ENCODE assay signal across 8 cellular contexts in genomic region chr22:19361501-19362103, GRCh38.
DNase-seq lines count a peak whose midpoint lies in the region; ATAC-seq lines count a peak whose summit lies in the region.

No MANE protein-coding gene starts in this region.

- peak overlapping the region; percentile 75 for H3K4me3 Mint-ChIP-seq in memory B cell

- H3K27ac ChIP-seq in caudate nucleus (ENCODE audit: low read depth, low read length) = no peak overlapping the region

- no peaks in the 10 kb centered on the region for H3K27me3 Mint-ChIP-seq in memory B cell

- peak overlapping the region; percentile 98 for H3K27ac Mint-ChIP-seq in memory B cell

- peaks cover 44% of the 10 kb centered on the region for H3K4me1 Mint-ChIP-seq in memory B cell

- peak; percentile 72 for ATAC-seq in GM18499 (IDR thresholded peaks at IDR 0.05; ENCODE audit: insufficient read depth, unreplicated experiment)
- ATAC-seq in GM21723 (IDR thresholded peaks at IDR 0.05; ENCODE audit: unreplicated experiment) = peak; percentile 80
- peak; percentile 97 for ATAC-seq in memory B cell (ENCODE audit: low read depth)

- peaks cover 38% of the 10 kb centered on the region for H3K36me3 Mint-ChIP-seq in memory B cell

- peaks cover 4% of the 10 kb centered on the region for H3K9me3 Mint-ChIP-seq in memory B cell

- DNase-seq in HK-2 (ENCODE audit: unreplicated experiment) = peak; percentile 34
- DNase-seq in memory B cell (ENCODE audit: low spot score in 2 of 2) = peak; percentile 53 to 75
- DNase-seq in C1 segment of cervical spinal cord (lab: John Stamatoyannopoulos, UW) = no peak
- DNase-seq in NCI-H2196 treated with DMSO at 0.1 percent for 48 hours (lab: John Stamatoyannopoulos, UW; ENCODE audit: unreplicated experiment) = no peak
- no peak for DNase-seq in cerebellar cortex (ENCODE audit: low spot score)
- no peak for DNase-seq in caudate nucleus (lab: John Stamatoyannopoulos, UW)

Comparison
In these comparisons a context has a peak if more than half of its experiments do, and no peak if none do; other contexts are left out.
1. DNase-seq: peak in HK-2 (single experiment) and memory B cell (2 of 2); none in C1 segment of cervical spinal cord (0 of 14), NCI-H2196 treated with DMSO at 0.1 percent for 48 hours (single experiment), cerebellar cortex (single experiment) and caudate nucleus (0 of 61).
2. Peak in every context shown above with its lines, with median percentiles within 50 percentile points of each other: ATAC-seq.